In the genomic region with DNA sequence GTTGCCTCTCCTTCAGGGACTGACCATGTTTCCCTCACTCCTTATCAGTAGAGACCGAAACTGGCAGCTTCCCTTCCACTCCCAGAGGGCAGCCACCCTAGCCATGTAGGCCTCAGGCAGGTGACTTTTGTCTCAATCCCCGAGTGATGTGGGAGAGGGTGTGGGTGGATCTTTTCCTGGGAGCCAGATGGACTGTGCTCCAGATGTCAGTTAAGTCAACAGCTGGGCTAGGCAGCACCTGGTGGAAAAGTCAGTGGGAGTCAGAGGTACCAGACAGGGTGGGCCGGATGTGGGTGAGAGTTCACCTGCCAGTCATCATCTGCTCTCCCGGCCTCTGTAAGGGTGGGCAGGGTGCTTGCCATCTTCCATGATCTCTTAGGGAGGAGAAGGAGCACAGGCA, we compare ENCODE assay signal across 18 cellular contexts. TPM values are rescaled to one million over a fixed set of nuclear protein-coding genes. Genes with fewer than 3 reads are reported as not detected.
DNase-seq lines count a peak whose midpoint lies in the region; ATAC-seq and TF ChIP-seq lines count a peak whose summit lies in the region.
"Had no signal": no experiment of that assay in that cellular context is flagged by ENCODE, and none has a peak within 500 bp of the region (broad histone marks: within the 10 kb centered on the region; RNA-seq: fewer than 3 reads in every experiment).

No MANE protein-coding gene starts in this region.

- intact Hi-C loops in activated naive CD4-positive, alpha-beta T cell treated with anti-CD3 and anti-CD28 coated beads for 36 hours (cut with micrococcal nuclease) = loop anchor here (5.0 kb wide), 2 partner anchors 292 to 432 kb away; partner anchors contain the start of genes FAM89B, KAT5 and ZNRD2
- intact Hi-C loops in Panc1 (cut with micrococcal nuclease; ENCODE audit: unreplicated experiment) = no loop called here

- no peak for DNase-seq in activated naive CD4-positive, alpha-beta T cell treated with anti-CD3 and anti-CD28 coated beads for 36 hours
- no peak for DNase-seq in activated naive CD4-positive, alpha-beta T cell (lab: John Stamatoyannopoulos, UW)
- DNase-seq in Panc1 (ENCODE audit: low read depth, low spot score) (no peak), chondrocyte (ENCODE audit: low spot score) (no peak), NCI-H128 (lab: John Stamatoyannopoulos, UW; ENCODE audit: unreplicated experiment) (no peak), cerebellar cortex (ENCODE audit: low spot score) (no peak)
- DNase-seq in stimulated activated effector memory CD8-positive, alpha-beta T cell treated with anti-CD3 and anti-CD28 coated beads, Interleukin-12 subunit alpha, Interleukin-12 subunit beta, amount 100 ng/mL, for 72 hours (ENCODE audit: low spot score in 2 of 2) = no peak
- DNase-seq: activated effector memory CD4-positive, alpha-beta T cell treated with anti-CD3 and anti-CD28 coated beads, Interleukin-2, amount 50 U/mL, for 16 hours; DMS79; foreskin keratinocyte; mammary epithelial cell; NCI-H187; NCI-H524 treated with DMSO at 0.1 percent for 48 hours; occipital lobe; substantia nigra had no signal

- H3K36me3 ChIP-seq in Panc1 (ENCODE audit: control insufficient read depth, insufficient read depth, low read length) = peaks cover 17% of the 10 kb centered on the region

- no peaks in the 10 kb centered on the region for H3K27me3 Mint-ChIP-seq in activated naive CD4-positive, alpha-beta T cell treated with anti-CD3 and anti-CD28 coated beads for 36 hours (ENCODE audit: low read depth)
- no peaks in the 10 kb centered on the region for H3K27me3 Mint-ChIP-seq in chondrocyte (ENCODE audit: low read depth)

- no peaks in the 10 kb centered on the region for H3K9me3 Mint-ChIP-seq in activated naive CD4-positive, alpha-beta T cell treated with anti-CD3 and anti-CD28 coated beads for 36 hours
- no peaks in the 10 kb centered on the region for H3K9me3 Mint-ChIP-seq in chondrocyte (ENCODE audit: low read depth)
- no peaks in the 10 kb centered on the region for H3K9me3 Mint-ChIP-seq in stimulated activated effector memory CD8-positive, alpha-beta T cell treated with anti-CD3 and anti-CD28 coated beads, Interleukin-12 subunit alpha, Interleukin-12 subunit beta, amount 100 ng/mL, for 72 hours

- H3K27me3 ChIP-seq in Panc1 (ENCODE audit: control insufficient read depth, insufficient read depth, low read length) = no peaks in the 10 kb centered on the region
- H3K27me3 ChIP-seq: foreskin keratinocyte had no signal

- H3K4me1 ChIP-seq in Panc1 (ENCODE audit: control insufficient read depth, insufficient read depth, low read length) = peaks cover 57% of the 10 kb centered on the region

- POLR2A ChIA-PET in Panc1 (lab: Charles Lee) = no interaction called here

- H3K9me3 ChIP-seq in Panc1 (ENCODE audit: control insufficient read depth, insufficient read depth, low read depth, low read length) = no peaks in the 10 kb centered on the region

- H3K27ac ChIP-seq in Panc1 (ENCODE audit: low read length) = 0 out of 2 replicates have a peak overlapping the region, but pooled peaks have one; percentile 45
- H3K27ac ChIP-seq: foreskin keratinocyte had no signal

- H3K4me1 Mint-ChIP-seq in activated naive CD4-positive, alpha-beta T cell treated with anti-CD3 and anti-CD28 coated beads for 36 hours (ENCODE audit: low read depth) = peaks cover 32% of the 10 kb centered on the region
- H3K4me1 Mint-ChIP-seq in chondrocyte (ENCODE audit: low read depth) = peaks cover 30% of the 10 kb centered on the region
- peaks cover 22% of the 10 kb centered on the region for H3K4me1 Mint-ChIP-seq in stimulated activated effector memory CD8-positive, alpha-beta T cell treated with anti-CD3 and anti-CD28 coated beads, Interleukin-12 subunit alpha, Interleukin-12 subunit beta, amount 100 ng/mL, for 72 hours

- TF ChIP-seq CTCF in Panc1 (IDR thresholded peaks at IDR 0.05) (no peak), chondrocyte (IDR thresholded peaks at IDR 0.05) (no peak)

- peak overlapping the region; percentile 82 for H3K27ac Mint-ChIP-seq in activated naive CD4-positive, alpha-beta T cell treated with anti-CD3 and anti-CD28 coated beads for 36 hours
- H3K27ac Mint-ChIP-seq in chondrocyte (ENCODE audit: unreplicated experiment) = no peak overlapping the region
- H3K27ac Mint-ChIP-seq in stimulated activated effector memory CD8-positive, alpha-beta T cell treated with anti-CD3 and anti-CD28 coated beads, Interleukin-12 subunit alpha, Interleukin-12 subunit beta, amount 100 ng/mL, for 72 hours = peak overlapping the region; percentile 43

- peaks cover 34% of the 10 kb centered on the region for H3K36me3 Mint-ChIP-seq in activated naive CD4-positive, alpha-beta T cell treated with anti-CD3 and anti-CD28 coated beads for 36 hours (ENCODE audit: low read depth)
- peaks cover 9% of the 10 kb centered on the region for H3K36me3 Mint-ChIP-seq in chondrocyte (ENCODE audit: low read depth)
- H3K36me3 Mint-ChIP-seq in stimulated activated effector memory CD8-positive, alpha-beta T cell treated with anti-CD3 and anti-CD28 coated beads, Interleukin-12 subunit alpha, Interleukin-12 subunit beta, amount 100 ng/mL, for 72 hours = peaks cover 64% of the 10 kb centered on the region

- in situ Hi-C loops in Panc1 (cut with HindIII; ENCODE audit: low pct_unique_long_range_greater_than_20kb, low sequenced_read_pairs) = no loop called here

- no peak overlapping the region for H3K4me3 ChIP-seq in Panc1 (ENCODE audit: low read depth in 2 of 2, low read length in 2 of 2)
- H3K4me3 ChIP-seq: smooth muscle cell had no signal

- ATAC-seq in Panc1 (no peak), HG03095 (IDR thresholded peaks at IDR 0.05; ENCODE audit: unreplicated experiment) (no peak)
- ATAC-seq in stimulated activated effector memory CD8-positive, alpha-beta T cell treated with anti-CD3 and anti-CD28 coated beads, Interleukin-12 subunit alpha, Interleukin-12 subunit beta, amount 100 ng/mL, for 72 hours = no peak
- ATAC-seq: activated CD4-positive, CD25-positive, alpha-beta regulatory T cell treated with anti-CD3 and anti-CD28 coated beads, Interleukin-2, amount 50 U/mL, for 24 hours; foreskin keratinocyte had no signal

- CTCF ChIA-PET in activated naive CD4-positive, alpha-beta T cell treated with anti-CD3 and anti-CD28 coated beads for 36 hours (lab: Charles Lee) = interaction anchor here (1.0 to 1.5 kb wide), 2 partner anchors 18 to 64 kb away, joined by 4 to 5 read pairs; no protein-coding TSS in a partner anchor
- CTCF ChIA-PET in Panc1 (lab: Charles Lee) = no interaction called here

- BruUV-seq in Panc1 (replicated peaks; lab: Mats Ljungman, UMichigan) = no TSS peak

- peak overlapping the region; percentile 99 for H3K4me3 Mint-ChIP-seq in activated naive CD4-positive, alpha-beta T cell treated with anti-CD3 and anti-CD28 coated beads for 36 hours
- peak overlapping the region; percentile 22 for H3K4me3 Mint-ChIP-seq in chondrocyte (ENCODE audit: unreplicated experiment)
- peak overlapping the region; percentile 99 for H3K4me3 Mint-ChIP-seq in stimulated activated effector memory CD8-positive, alpha-beta T cell treated with anti-CD3 and anti-CD28 coated beads, Interleukin-12 subunit alpha, Interleukin-12 subunit beta, amount 100 ng/mL, for 72 hours

RNA-seq across cellular contexts. Expression of gene BANF1, which starts 1.9 kb away (rescaled TPM):
- 100 to 1,000 TPM; 347 to 369 TPM for total RNA-seq in activated naive CD4-positive, alpha-beta T cell treated with anti-CD3 and anti-CD28 coated beads for 36 hours
- total RNA-seq in Panc1 (2021; ENCODE audit: unreplicated experiment) (494 TPM), chondrocyte (178 to 243 TPM (median 187 TPM) in 3 replicates)
- 447 TPM for polyA plus RNA-seq in Panc1 (2012; ENCODE audit: insufficient read length)

RNA-seq across cellular contexts. Expression of gene EIF1AD, which starts 2.2 kb away (rescaled TPM):
- total RNA-seq in activated naive CD4-positive, alpha-beta T cell treated with anti-CD3 and anti-CD28 coated beads for 36 hours = 10 to 100 TPM; 31.2 to 31.7 TPM
- total RNA-seq in Panc1 (2021; ENCODE audit: unreplicated experiment) = 64.6 TPM
- 33.7 TPM for polyA plus RNA-seq in Panc1 (2012; ENCODE audit: insufficient read length)
- 30.6 to 36.6 TPM (median 34.0 TPM) in 3 replicates for total RNA-seq in chondrocyte

RNA-seq across cellular contexts. Expression of gene CST6, which starts 7.6 kb away (rescaled TPM):
- not detected for total RNA-seq in activated naive CD4-positive, alpha-beta T cell treated with anti-CD3 and anti-CD28 coated beads for 36 hours
- total RNA-seq in Panc1 (2021; ENCODE audit: unreplicated experiment) = 0.23 TPM
- not detected for polyA plus RNA-seq in Panc1 (2012; ENCODE audit: insufficient read length)
- total RNA-seq in chondrocyte = not detected in 3 replicates
- total RNA-seq: occipital lobe had no signal

RNA-seq across cellular contexts. Expression of gene CATSPER1, which starts 22.1 kb away (rescaled TPM):
- not detected for total RNA-seq in activated naive CD4-positive, alpha-beta T cell treated with anti-CD3 and anti-CD28 coated beads for 36 hours
- 0.15 TPM for total RNA-seq in Panc1 (2021; ENCODE audit: unreplicated experiment)
- polyA plus RNA-seq in Panc1 (2012; ENCODE audit: insufficient read length) = 0.41 TPM
- 0.44 TPM in 1 of 3 replicates, not detected in the others for total RNA-seq in chondrocyte
- total RNA-seq: foreskin keratinocyte, occipital lobe, smooth muscle cell had no signal
- polyA plus RNA-seq: foreskin keratinocyte had no signal

RNA-seq across cellular contexts. Expression of gene SART1, which starts 42.7 kb away (rescaled TPM):
- 10 to 100 TPM; 50.1 to 59.9 TPM for total RNA-seq in activated naive CD4-positive, alpha-beta T cell treated with anti-CD3 and anti-CD28 coated beads for 36 hours
- total RNA-seq in Panc1 (2021; ENCODE audit: unreplicated experiment) = 76.4 TPM
- 157 TPM for polyA plus RNA-seq in Panc1 (2012; ENCODE audit: insufficient read length)
- total RNA-seq in chondrocyte = 30.3 to 37.3 TPM (median 34.4 TPM) in 3 replicates

Comparison
In these comparisons a context has a peak if more than half of its experiments do, and no peak if none do; other contexts are left out.
1. H3K4me3 Mint-ChIP-seq: peak in every context shown above with its lines; median percentile 99 in activated naive CD4-positive, alpha-beta T cell treated with anti-CD3 and anti-CD28 coated beads for 36 hours; 99 in stimulated activated effector memory CD8-positive, alpha-beta T cell treated with anti-CD3 and anti-CD28 coated beads, Interleukin-12 subunit alpha, Interleukin-12 subunit beta, amount 100 ng/mL, for 72 hours; 22 in chondrocyte.